Comparison of ENCODE assay signal across 13 cellular contexts in genomic region chr3:13013151-13013561, GRCh38.
DNase-seq lines count a peak whose midpoint lies in the region; ATAC-seq and TF ChIP-seq lines count a peak whose summit lies in the region.
"Had no signal": no experiment of that assay in that cellular context is flagged by ENCODE, and none has a peak within 500 bp of the region (broad histone marks: within the 10 kb centered on the region; RNA-seq: fewer than 3 reads in every experiment).

No MANE protein-coding gene starts in this region.

- peaks cover 14% of the 10 kb centered on the region for H3K36me3 Mint-ChIP-seq in CD8-positive, alpha-beta T cell
- peaks cover 45% of the 10 kb centered on the region for H3K36me3 Mint-ChIP-seq in activated T-helper 17 cell treated with anti-CD3 and anti-CD28 coated beads, Interleukin-2, amount 50 U/mL, for 72 hours (ENCODE audit: low read depth)
- H3K36me3 Mint-ChIP-seq in naive thymus-derived CD4-positive, alpha-beta T cell: peaks cover 0 to 24% (median 5%) of the 10 kb centered on the region in 5 donors

- intact Hi-C loops in CD8-positive, alpha-beta T cell (cut with DNase I, micrococcal nuclease): loop anchor here (5.0 to 10.0 kb wide), 8 partner anchors 59 to 1934 kb away; partner anchors contain the start of genes CHCHD4 (in 1 of the 2), IQSEC1 (in 1 of the 2), MKRN2 (in 1 of the 2) and NR2C2 (in 1 of the 2)
- intact Hi-C loops in naive thymus-derived CD4-positive, alpha-beta T cell (cut with micrococcal nuclease): loop anchor here in 1 of 2 donors (5.0 to 10.0 kb wide), 8 partner anchors 334 to 1419 kb away; partner anchors contain the start of genes HDAC11 and TSEN2

- H3K9me3 Mint-ChIP-seq in CD8-positive, alpha-beta T cell: no peaks in the 10 kb centered on the region
- H3K9me3 Mint-ChIP-seq in activated T-helper 17 cell treated with anti-CD3 and anti-CD28 coated beads, Interleukin-2, amount 50 U/mL, for 72 hours: no peaks in the 10 kb centered on the region
- no peaks in the 10 kb centered on the region for H3K9me3 Mint-ChIP-seq in naive thymus-derived CD4-positive, alpha-beta T cell
- H3K9me3 Mint-ChIP-seq: GM23338 had no signal

- ATAC-seq in CD8-positive, alpha-beta T cell: no peak
- no peak for ATAC-seq in activated T-helper 17 cell treated with anti-CD3 and anti-CD28 coated beads, Interleukin-2, amount 50 U/mL, for 72 hours (replicated peaks)
- no peak for ATAC-seq in naive thymus-derived CD4-positive, alpha-beta T cell
- ATAC-seq in GM18867 (IDR thresholded peaks at IDR 0.05; ENCODE audit: unreplicated experiment): no peak
- ATAC-seq: GM23338, left colon had no signal

- H3K27me3 Mint-ChIP-seq in CD8-positive, alpha-beta T cell (ENCODE audit: low read depth): no peaks in the 10 kb centered on the region
- H3K27me3 Mint-ChIP-seq in activated T-helper 17 cell treated with anti-CD3 and anti-CD28 coated beads, Interleukin-2, amount 50 U/mL, for 72 hours: no peaks in the 10 kb centered on the region
- no peaks in the 10 kb centered on the region for H3K27me3 Mint-ChIP-seq in naive thymus-derived CD4-positive, alpha-beta T cell

- peaks cover 89% of the 10 kb centered on the region for H3K4me1 ChIP-seq in CD8-positive, alpha-beta T cell (ENCODE audit: insufficient read depth, low read length)
- H3K4me1 ChIP-seq in naive thymus-derived CD4-positive, alpha-beta T cell (ENCODE audit: control insufficient read depth in 2 of 2, insufficient read depth in 2 of 2, low read length in 2 of 2): peaks cover 80 to 85% of the 10 kb centered on the region in 2 donors

- peak overlapping the region; percentile 81 for H3K4me3 Mint-ChIP-seq in CD8-positive, alpha-beta T cell
- peak overlapping the region; percentile 95 for H3K4me3 Mint-ChIP-seq in activated T-helper 17 cell treated with anti-CD3 and anti-CD28 coated beads, Interleukin-2, amount 50 U/mL, for 72 hours
- peak overlapping the region; percentile 45 to 96 (median 90) for H3K4me3 Mint-ChIP-seq in naive thymus-derived CD4-positive, alpha-beta T cell
- H3K4me3 Mint-ChIP-seq: GM23338 had no signal

- TF ChIP-seq POLR2A in GM18951 (IDR thresholded peaks at IDR 0.05; ENCODE audit: extremely low read depth, insufficient read depth, insufficient read length): peak; percentile 23

- peaks cover 80% of the 10 kb centered on the region for H3K4me1 Mint-ChIP-seq in CD8-positive, alpha-beta T cell (ENCODE audit: low read depth)
- H3K4me1 Mint-ChIP-seq in activated T-helper 17 cell treated with anti-CD3 and anti-CD28 coated beads, Interleukin-2, amount 50 U/mL, for 72 hours: peaks cover 66% of the 10 kb centered on the region
- peaks cover 67 to 87% (median 79%) of the 10 kb centered on the region in 7 donors for H3K4me1 Mint-ChIP-seq in naive thymus-derived CD4-positive, alpha-beta T cell

- no peak for TF ChIP-seq CTCF in CD8-positive, alpha-beta T cell (IDR thresholded peaks at IDR 0.05)
- no peak for TF ChIP-seq CTCF in GM20000 (IDR thresholded peaks at IDR 0.05; ENCODE audit: extremely low read depth, missing control alignments)

- H3K27ac Mint-ChIP-seq in CD8-positive, alpha-beta T cell: peak overlapping the region; percentile 97
- peak overlapping the region; percentile 96 for H3K27ac Mint-ChIP-seq in activated T-helper 17 cell treated with anti-CD3 and anti-CD28 coated beads, Interleukin-2, amount 50 U/mL, for 72 hours
- peak overlapping the region; percentile 97 to 100 (median 99) for H3K27ac Mint-ChIP-seq in naive thymus-derived CD4-positive, alpha-beta T cell
- H3K27ac Mint-ChIP-seq: GM23338 had no signal

- no peaks in the 10 kb centered on the region for H3K36me3 ChIP-seq in CD8-positive, alpha-beta T cell (ENCODE audit: insufficient read depth, low read length)
- peaks cover 0 to 8% (median 0%) of the 10 kb centered on the region in 3 experiments for H3K36me3 ChIP-seq in naive thymus-derived CD4-positive, alpha-beta T cell (ENCODE audit: control insufficient read depth in 2 of 3, insufficient read depth in 3 of 3, low read length in 3 of 3)

- no peaks in the 10 kb centered on the region for H3K9me3 ChIP-seq in CD8-positive, alpha-beta T cell (ENCODE audit: low read length)
- no peaks in the 10 kb centered on the region for H3K9me3 ChIP-seq in naive thymus-derived CD4-positive, alpha-beta T cell (ENCODE audit: control insufficient read depth in 2 of 3, low read length in 3 of 3)

- CTCF ChIA-PET in CD8-positive, alpha-beta T cell (lab: Charles Lee): interaction anchor here (1.0 to 2.0 kb wide), 3 partner anchors 11 to 79 kb away, joined by 3 to 8 read pairs (median 6); no protein-coding TSS in a partner anchor
- CTCF ChIA-PET in naive thymus-derived CD4-positive, alpha-beta T cell (lab: Charles Lee): interaction anchor here (4.6 kb wide), 1 partner anchor 18 kb away, joined by 23 read pairs; no protein-coding TSS in a partner anchor

- peak overlapping the region; percentile 89 for H3K27ac ChIP-seq in CD8-positive, alpha-beta T cell (ENCODE audit: low read depth, low read length)
- H3K27ac ChIP-seq in naive thymus-derived CD4-positive, alpha-beta T cell (ENCODE audit: low read depth, low read length): peak overlapping the region; percentile 99

- POLR2A ChIA-PET in CD8-positive, alpha-beta T cell (lab: Charles Lee): interaction anchor here (0.9 to 2.3 kb wide), 3 partner anchors 13 to 19 kb away, joined by 3 to 11 read pairs (median 3); no protein-coding TSS in a partner anchor
- POLR2A ChIA-PET in naive thymus-derived CD4-positive, alpha-beta T cell (lab: Charles Lee): interaction anchor here (0.9 to 3.7 kb wide), 4 partner anchors 19 to 90 kb away, joined by 3 to 20 read pairs (median 3); no protein-coding TSS in a partner anchor

- in situ Hi-C loops in GM18951 (cut with MboI; ENCODE audit: low sequenced_read_pairs, unreplicated experiment): no loop called here

- H3K4me3 ChIP-seq in CD8-positive, alpha-beta T cell (ENCODE audit: low read depth, low read length): no peak overlapping the region
- peak overlapping the region; percentile 83 for H3K4me3 ChIP-seq in naive thymus-derived CD4-positive, alpha-beta T cell (ENCODE audit: low read length)
- H3K4me3 ChIP-seq: GM23338 had no signal

- DNase-seq in CD8-positive, alpha-beta T cell: no peak
- no peak for DNase-seq in naive thymus-derived CD4-positive, alpha-beta T cell
- DNase-seq in SK-N-DZ (ENCODE audit: low spot score) (no peak), GM20000 (ENCODE audit: low spot score) (no peak), NCI-H2107 treated with DMSO at 0.1 percent for 48 hours (lab: John Stamatoyannopoulos, UW; ENCODE audit: unreplicated experiment) (no peak)
- DNase-seq: cerebellar nuclear complex, foreskin melanocyte, NCI-H226 had no signal

- no peaks in the 10 kb centered on the region for H3K27me3 ChIP-seq in CD8-positive, alpha-beta T cell (ENCODE audit: insufficient read depth, low read length)
- H3K27me3 ChIP-seq in naive thymus-derived CD4-positive, alpha-beta T cell (ENCODE audit: control insufficient read depth in 2 of 2, insufficient read depth in 2 of 2, low read length in 2 of 2): no peaks in the 10 kb centered on the region
